ENCODE assay signal across 17 cellular contexts in the genomic region with DNA sequence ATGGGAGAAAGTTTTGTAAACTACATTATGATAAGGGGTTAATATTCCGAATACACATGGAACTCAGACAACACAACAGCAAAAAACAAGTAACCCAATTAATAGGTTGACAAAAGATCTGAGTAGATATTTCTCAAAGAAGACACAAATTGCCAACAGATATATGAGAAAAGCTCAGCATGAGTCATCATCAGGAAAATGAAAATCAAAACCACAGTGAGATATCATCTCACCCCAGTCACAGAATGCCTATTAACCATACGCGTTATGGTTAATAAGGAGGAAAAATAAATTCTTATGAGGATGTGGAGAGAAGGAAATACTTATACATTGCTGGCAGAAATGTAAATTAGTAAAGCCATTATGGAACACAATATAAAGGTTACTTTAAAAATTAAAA.
"Had no signal": no experiment of that assay in that cellular context is flagged by ENCODE, and none has a peak within 500 bp of the region (broad histone marks: within the 10 kb centered on the region; RNA-seq: fewer than 3 reads in every experiment).

No MANE protein-coding gene starts in this region.

- H3K36me3 ChIP-seq: gastroesophageal sphincter, right lobe of liver, upper lobe of right lung had no signal

- H3K4me1 ChIP-seq: gastroesophageal sphincter, right lobe of liver, upper lobe of right lung had no signal

- FAIRE-seq: islet of Langerhans had no signal

- DNase-seq: activated B cell treated with CpG ODN at 0.5 μM for 24 hours; activated CD4-positive, alpha-beta T cell treated with anti-CD3 and anti-CD28 coated beads for 48 hours; activated CD8-positive, alpha-beta T cell treated with anti-CD3 and anti-CD28 coated beads for 36 hours; activated effector memory CD4-positive, alpha-beta T cell treated with anti-CD3 and anti-CD28 coated beads, Interleukin-2, amount 50 U/mL, for 16 hours; activated T-cell treated with anti-CD3 and anti-CD28 coated beads, Interleukin-2, amount 50 U/mL, for 48 hours; amygdala; dorsolateral prefrontal cortex; left colon; right lobe of liver; stimulated activated naive CD8-positive, alpha-beta T cell treated with anti-CD3 and anti-CD28 coated beads, Interleukin-15, amount 100 ng/mL, for 72 hours; upper lobe of right lung had no signal

- H3K27ac ChIP-seq: dorsolateral prefrontal cortex, gastroesophageal sphincter, right lobe of liver, upper lobe of right lung had no signal

- ATAC-seq: activated CD8-positive, alpha-beta T cell treated with anti-CD3 and anti-CD28 coated beads for 36 hours; activated naive CD4-positive, alpha-beta T cell treated with anti-CD3 and anti-CD28 coated beads, Interleukin-2, amount 50 U/mL, for 72 hours; esophagus mucosa; gastroesophageal sphincter; left colon; right lobe of liver; stimulated activated naive CD8-positive, alpha-beta T cell treated with anti-CD3 and anti-CD28 coated beads, Interleukin-15, amount 100 ng/mL, for 72 hours; upper lobe of right lung had no signal

- H3K27me3 Mint-ChIP-seq: activated B cell treated with CpG ODN at 0.5 μM for 24 hours; activated CD8-positive, alpha-beta T cell treated with anti-CD3 and anti-CD28 coated beads for 36 hours; stimulated activated naive CD8-positive, alpha-beta T cell treated with anti-CD3 and anti-CD28 coated beads, Interleukin-15, amount 100 ng/mL, for 72 hours had no signal

- H3K4me3 ChIP-seq: dorsolateral prefrontal cortex, gastroesophageal sphincter, right lobe of liver, upper lobe of right lung had no signal

- H3K27me3 ChIP-seq: dorsolateral prefrontal cortex, gastroesophageal sphincter, right lobe of liver, upper lobe of right lung had no signal

- H3K27ac Mint-ChIP-seq: activated B cell treated with CpG ODN at 0.5 μM for 24 hours; activated CD8-positive, alpha-beta T cell treated with anti-CD3 and anti-CD28 coated beads for 36 hours; activated naive CD4-positive, alpha-beta T cell treated with anti-CD3 and anti-CD28 coated beads, Interleukin-2, amount 50 U/mL, for 72 hours; stimulated activated naive CD8-positive, alpha-beta T cell treated with anti-CD3 and anti-CD28 coated beads, Interleukin-15, amount 100 ng/mL, for 72 hours; T-helper 2 cell treated with Interferon-gamma antibody and Interleukin-4, amounts not matched to agents 5 μg/mL and 100 μg/mL, for 36 hours had no signal

- H3K4me1 Mint-ChIP-seq: activated B cell treated with CpG ODN at 0.5 μM for 24 hours; neural crest cell; stimulated activated naive CD8-positive, alpha-beta T cell treated with anti-CD3 and anti-CD28 coated beads, Interleukin-15, amount 100 ng/mL, for 72 hours had no signal

- H3K4me3 Mint-ChIP-seq: activated B cell treated with CpG ODN at 0.5 μM for 24 hours; activated CD8-positive, alpha-beta T cell treated with anti-CD3 and anti-CD28 coated beads for 36 hours; neural crest cell; stimulated activated naive CD8-positive, alpha-beta T cell treated with anti-CD3 and anti-CD28 coated beads, Interleukin-15, amount 100 ng/mL, for 72 hours; T-helper 2 cell treated with Interferon-gamma antibody and Interleukin-4, amounts not matched to agents 5 μg/mL and 100 μg/mL, for 36 hours had no signal

- H3K36me3 Mint-ChIP-seq: activated naive CD4-positive, alpha-beta T cell treated with anti-CD3 and anti-CD28 coated beads, Interleukin-2, amount 50 U/mL, for 72 hours had no signal

- H3K9me3 ChIP-seq: upper lobe of right lung had no signal
